In the genomic region with DNA sequence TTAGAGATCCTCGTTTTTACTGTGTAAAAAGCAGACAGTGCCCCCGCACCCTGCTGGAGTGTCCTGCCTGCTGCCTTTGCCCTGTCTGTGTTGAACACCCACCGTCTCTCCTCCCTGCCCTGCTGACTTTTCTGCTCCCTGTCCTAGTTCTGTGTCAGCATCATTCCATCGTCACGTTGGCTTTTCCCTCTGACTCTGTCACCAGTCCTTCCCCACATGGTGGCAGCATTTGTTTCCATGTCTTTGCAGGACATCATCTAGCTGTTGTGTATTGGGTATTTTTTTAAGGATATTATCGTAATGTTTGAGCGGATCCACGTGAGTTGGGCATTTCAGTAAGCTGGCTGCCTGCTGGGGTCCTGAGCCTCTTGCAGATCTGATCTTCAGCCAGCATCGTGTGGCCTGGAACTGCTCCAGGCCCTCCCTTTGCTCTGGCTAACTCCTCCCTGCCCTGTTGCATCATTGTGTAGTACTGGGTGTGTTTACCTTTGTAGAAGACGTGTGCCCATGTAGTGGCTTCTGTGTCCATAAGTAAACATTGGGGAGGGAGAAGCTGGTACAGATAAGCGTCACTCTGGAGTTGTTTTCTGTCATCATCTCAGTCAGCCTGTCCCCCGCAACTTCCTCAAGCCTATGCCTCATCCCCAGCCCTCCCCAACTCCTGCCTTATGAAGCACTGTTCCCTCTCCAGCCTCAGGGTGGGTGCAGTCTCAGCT, we compare ENCODE assay signal across 8 cellular contexts. TPM values are rescaled to one million over a fixed set of nuclear protein-coding genes. Genes with fewer than 3 reads are reported as not detected.
DNase-seq lines count a peak whose midpoint lies in the region; ATAC-seq and TF ChIP-seq lines count a peak whose summit lies in the region.

No MANE protein-coding gene starts in this region.

- no peaks in the 10 kb centered on the region for H3K27me3 ChIP-seq in GM23338 (ENCODE audit: insufficient read depth)

- H4K20me1 ChIP-seq in GM23338 (replicated peaks; ENCODE audit: insufficient read depth), result peaks cover 13% of the 10 kb centered on the region

- H3K27ac Mint-ChIP-seq in GM23338, result peak overlapping the region; percentile 78

- peaks cover 88% of the 10 kb centered on the region for H3K36me3 Mint-ChIP-seq in GM23338 (ENCODE audit: low read depth)

- H3K27me3 Mint-ChIP-seq in GM23338 (ENCODE audit: insufficient read depth, low read depth, poor library complexity), result peaks cover 8% of the 10 kb centered on the region

- DNase-seq in GM23338 (ENCODE audit: low spot score) (no peak), SHP77 treated with DMSO at 0.1 percent for 48 hours (lab: John Stamatoyannopoulos, UW) (peak; percentile 81), fibroblast of villous mesenchyme (ENCODE audit: low read depth) (peak; percentile 76), skeletal muscle cell (ENCODE audit: low read depth) (peak; percentile 56), SKM-1 treated with dmso at 0.1 percent for 144 hours (lab: John Stamatoyannopoulos, UW; ENCODE audit: unreplicated experiment) (no peak), amniotic stem cell (lab: John Stamatoyannopoulos, UW) (no peak), mesenteric fat pad (ENCODE audit: low spot score) (no peak)

- no peaks in the 10 kb centered on the region for H3K9me3 Mint-ChIP-seq in GM23338

- H3K4me1 ChIP-seq in GM23338 (ENCODE audit: insufficient read depth), result no peaks in the 10 kb centered on the region

- no peak for ATAC-seq in GM23338
- no peak for ATAC-seq in GM19455 (IDR thresholded peaks at IDR 0.05; ENCODE audit: unreplicated experiment)

- no peaks in the 10 kb centered on the region for H3F3A ChIP-seq in GM23338 (replicated peaks; ENCODE audit: low read depth)

- no peak overlapping the region for H2AFZ ChIP-seq in GM23338

- no peak overlapping the region; the same call in 2 of the 3 replicates for H3K4me3 Mint-ChIP-seq in GM23338

- H3K36me3 ChIP-seq in GM23338 (ENCODE audit: insufficient read depth), result peaks cover 75% of the 10 kb centered on the region

- H3K4me3 ChIP-seq in GM23338, result no peak overlapping the region
- H3K4me3 ChIP-seq in fibroblast of villous mesenchyme (ENCODE audit: low read depth, low read length), result no peak overlapping the region
- H3K4me3 ChIP-seq in skeletal muscle cell (ENCODE audit: low read depth, low read length), result no peak overlapping the region

- no peak overlapping the region for H3K4me2 ChIP-seq in GM23338

- H3K27ac ChIP-seq in GM23338 (ENCODE audit: low read depth), result no peak overlapping the region

- no peaks in the 10 kb centered on the region for H3K9me2 ChIP-seq in GM23338 (ENCODE audit: insufficient read depth)

- TF ChIP-seq CTCF in GM23338 (conservative IDR thresholded peaks at IDR 0.05; ENCODE audit: low read depth in 2 of 2) (no peak), fibroblast of villous mesenchyme (IDR thresholded peaks at IDR 0.05; ENCODE audit: insufficient read depth, low read depth, low read length) (no peak)

- H3K79me2 ChIP-seq in GM23338 (replicated peaks; ENCODE audit: insufficient read depth), result no peaks in the 10 kb centered on the region

- no peaks in the 10 kb centered on the region; the same call in 2 of the 3 replicates for H3K4me1 Mint-ChIP-seq in GM23338

TF ChIP-seq in GM23338, 12 proteins besides CTCF, POLR2A, EP300 and RAD21 (continues in another document):
- TF ChIP-seq, protein P1, sequence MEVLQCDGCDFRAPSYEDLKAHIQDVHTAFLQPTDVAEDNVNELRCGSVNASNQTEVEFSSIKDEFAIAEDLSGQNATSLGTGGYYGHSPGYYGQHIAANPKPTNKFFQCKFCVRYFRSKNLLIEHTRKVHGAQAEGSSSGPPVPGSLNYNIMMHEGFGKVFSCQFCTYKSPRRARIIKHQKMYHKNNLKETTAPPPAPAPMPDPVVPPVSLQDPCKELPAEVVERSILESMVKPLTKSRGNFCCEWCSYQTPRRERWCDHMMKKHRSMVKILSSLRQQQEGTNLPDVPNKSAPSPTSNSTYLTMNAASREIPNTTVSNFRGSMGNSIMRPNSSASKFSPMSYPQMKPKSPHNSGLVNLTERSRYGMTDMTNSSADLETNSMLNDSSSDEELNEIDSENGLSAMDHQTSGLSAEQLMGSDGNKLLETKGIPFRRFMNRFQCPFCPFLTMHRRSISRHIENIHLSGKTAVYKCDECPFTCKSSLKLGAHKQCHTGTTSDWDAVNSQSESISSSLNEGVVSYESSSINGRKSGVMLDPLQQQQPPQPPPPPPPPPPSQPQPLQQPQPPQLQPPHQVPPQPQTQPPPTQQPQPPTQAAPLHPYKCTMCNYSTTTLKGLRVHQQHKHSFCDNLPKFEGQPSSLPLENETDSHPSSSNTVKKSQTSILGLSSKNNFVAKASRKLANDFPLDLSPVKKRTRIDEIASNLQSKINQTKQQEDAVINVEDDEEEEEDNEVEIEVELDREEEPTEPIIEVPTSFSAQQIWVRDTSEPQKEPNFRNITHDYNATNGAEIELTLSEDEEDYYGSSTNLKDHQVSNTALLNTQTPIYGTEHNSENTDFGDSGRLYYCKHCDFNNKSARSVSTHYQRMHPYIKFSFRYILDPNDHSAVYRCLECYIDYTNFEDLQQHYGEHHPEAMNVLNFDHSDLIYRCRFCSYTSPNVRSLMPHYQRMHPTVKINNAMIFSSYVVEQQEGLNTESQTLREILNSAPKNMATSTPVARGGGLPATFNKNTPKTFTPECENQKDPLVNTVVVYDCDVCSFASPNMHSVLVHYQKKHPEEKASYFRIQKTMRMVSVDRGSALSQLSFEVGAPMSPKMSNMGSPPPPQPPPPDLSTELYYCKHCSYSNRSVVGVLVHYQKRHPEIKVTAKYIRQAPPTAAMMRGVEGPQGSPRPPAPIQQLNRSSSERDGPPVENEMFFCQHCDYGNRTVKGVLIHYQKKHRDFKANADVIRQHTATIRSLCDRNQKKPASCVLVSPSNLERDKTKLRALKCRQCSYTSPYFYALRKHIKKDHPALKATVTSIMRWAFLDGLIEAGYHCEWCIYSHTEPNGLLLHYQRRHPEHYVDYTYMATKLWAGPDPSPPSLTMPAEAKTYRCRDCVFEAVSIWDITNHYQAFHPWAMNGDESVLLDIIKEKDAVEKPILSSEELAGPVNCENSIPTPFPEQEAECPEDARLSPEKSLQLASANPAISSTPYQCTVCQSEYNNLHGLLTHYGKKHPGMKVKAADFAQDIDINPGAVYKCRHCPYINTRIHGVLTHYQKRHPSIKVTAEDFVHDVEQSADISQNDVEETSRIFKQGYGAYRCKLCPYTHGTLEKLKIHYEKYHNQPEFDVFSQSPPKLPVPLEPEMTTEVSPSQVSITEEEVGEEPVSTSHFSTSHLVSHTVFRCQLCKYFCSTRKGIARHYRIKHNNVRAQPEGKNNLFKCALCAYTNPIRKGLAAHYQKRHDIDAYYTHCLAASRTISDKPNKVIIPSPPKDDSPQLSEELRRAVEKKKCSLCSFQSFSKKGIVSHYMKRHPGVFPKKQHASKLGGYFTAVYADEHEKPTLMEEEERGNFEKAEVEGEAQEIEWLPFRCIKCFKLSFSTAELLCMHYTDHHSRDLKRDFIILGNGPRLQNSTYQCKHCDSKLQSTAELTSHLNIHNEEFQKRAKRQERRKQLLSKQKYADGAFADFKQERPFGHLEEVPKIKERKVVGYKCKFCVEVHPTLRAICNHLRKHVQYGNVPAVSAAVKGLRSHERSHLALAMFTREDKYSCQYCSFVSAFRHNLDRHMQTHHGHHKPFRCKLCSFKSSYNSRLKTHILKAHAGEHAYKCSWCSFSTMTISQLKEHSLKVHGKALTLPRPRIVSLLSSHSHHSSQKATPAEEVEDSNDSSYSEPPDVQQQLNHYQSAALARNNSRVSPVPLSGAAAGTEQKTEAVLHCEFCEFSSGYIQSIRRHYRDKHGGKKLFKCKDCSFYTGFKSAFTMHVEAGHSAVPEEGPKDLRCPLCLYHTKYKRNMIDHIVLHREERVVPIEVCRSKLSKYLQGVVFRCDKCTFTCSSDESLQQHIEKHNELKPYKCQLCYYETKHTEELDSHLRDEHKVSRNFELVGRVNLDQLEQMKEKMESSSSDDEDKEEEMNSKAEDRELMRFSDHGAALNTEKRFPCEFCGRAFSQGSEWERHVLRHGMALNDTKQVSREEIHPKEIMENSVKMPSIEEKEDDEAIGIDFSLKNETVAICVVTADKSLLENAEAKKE (CRISPR knock-in tag; IDR thresholded peaks at IDR 0.05), result no peak
- TF ChIP-seq ZNF331 (CRISPR knock-in tag; IDR thresholded peaks at IDR 0.05; ENCODE audit: low read depth), result no peak
- TF ChIP-seq, protein P2, sequence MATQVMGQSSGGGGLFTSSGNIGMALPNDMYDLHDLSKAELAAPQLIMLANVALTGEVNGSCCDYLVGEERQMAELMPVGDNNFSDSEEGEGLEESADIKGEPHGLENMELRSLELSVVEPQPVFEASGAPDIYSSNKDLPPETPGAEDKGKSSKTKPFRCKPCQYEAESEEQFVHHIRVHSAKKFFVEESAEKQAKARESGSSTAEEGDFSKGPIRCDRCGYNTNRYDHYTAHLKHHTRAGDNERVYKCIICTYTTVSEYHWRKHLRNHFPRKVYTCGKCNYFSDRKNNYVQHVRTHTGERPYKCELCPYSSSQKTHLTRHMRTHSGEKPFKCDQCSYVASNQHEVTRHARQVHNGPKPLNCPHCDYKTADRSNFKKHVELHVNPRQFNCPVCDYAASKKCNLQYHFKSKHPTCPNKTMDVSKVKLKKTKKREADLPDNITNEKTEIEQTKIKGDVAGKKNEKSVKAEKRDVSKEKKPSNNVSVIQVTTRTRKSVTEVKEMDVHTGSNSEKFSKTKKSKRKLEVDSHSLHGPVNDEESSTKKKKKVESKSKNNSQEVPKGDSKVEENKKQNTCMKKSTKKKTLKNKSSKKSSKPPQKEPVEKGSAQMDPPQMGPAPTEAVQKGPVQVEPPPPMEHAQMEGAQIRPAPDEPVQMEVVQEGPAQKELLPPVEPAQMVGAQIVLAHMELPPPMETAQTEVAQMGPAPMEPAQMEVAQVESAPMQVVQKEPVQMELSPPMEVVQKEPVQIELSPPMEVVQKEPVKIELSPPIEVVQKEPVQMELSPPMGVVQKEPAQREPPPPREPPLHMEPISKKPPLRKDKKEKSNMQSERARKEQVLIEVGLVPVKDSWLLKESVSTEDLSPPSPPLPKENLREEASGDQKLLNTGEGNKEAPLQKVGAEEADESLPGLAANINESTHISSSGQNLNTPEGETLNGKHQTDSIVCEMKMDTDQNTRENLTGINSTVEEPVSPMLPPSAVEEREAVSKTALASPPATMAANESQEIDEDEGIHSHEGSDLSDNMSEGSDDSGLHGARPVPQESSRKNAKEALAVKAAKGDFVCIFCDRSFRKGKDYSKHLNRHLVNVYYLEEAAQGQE (IDR thresholded peaks at IDR 0.05; ENCODE audit: unreplicated experiment), result no peak

RNA-seq across cellular contexts. Expression of gene TRRAP, which starts 44.2 kb away (rescaled TPM):
- total RNA-seq in GM23338 (2014; rRNA removed; shearing (Covaris generic)), result 49.8 and 58.7 TPM in 2 replicates
- polyA plus RNA-seq in GM23338 (2016; fragmentation: Nextera tagmentation; extraction: Ambion mirVana), result 14.9 and 16.1 TPM in 2 replicates
- 18.7 and 20.3 TPM in 2 replicates for total RNA-seq in fibroblast of villous mesenchyme
- total RNA-seq in mesenteric fat pad, result 30.9 TPM

RNA-seq across cellular contexts. Expression of gene TMEM130, which starts 52.7 kb away (rescaled TPM):
- 1.5 and 4.2 TPM in 2 replicates for total RNA-seq in GM23338 (2014; rRNA removed; shearing (Covaris generic))
- polyA plus RNA-seq in GM23338 (2016; fragmentation: Nextera tagmentation; extraction: Ambion mirVana), result 2.0 TPM in 2 replicates
- 1.3 and 1.9 TPM in 2 replicates for total RNA-seq in fibroblast of villous mesenchyme
- total RNA-seq in mesenteric fat pad, result 0.29 TPM

Comparison
In these comparisons a context has a peak if more than half of its experiments do, and no peak if none do; other contexts are left out.
1. DNase-seq: peak in SHP77 treated with DMSO at 0.1 percent for 48 hours (single experiment), fibroblast of villous mesenchyme (single experiment) and skeletal muscle cell (single experiment); none in GM23338 (single experiment), SKM-1 treated with dmso at 0.1 percent for 144 hours (single experiment), amniotic stem cell (single experiment) and mesenteric fat pad (single experiment).